ENCODE assay signal across 1 cellular context in the genomic region with DNA sequence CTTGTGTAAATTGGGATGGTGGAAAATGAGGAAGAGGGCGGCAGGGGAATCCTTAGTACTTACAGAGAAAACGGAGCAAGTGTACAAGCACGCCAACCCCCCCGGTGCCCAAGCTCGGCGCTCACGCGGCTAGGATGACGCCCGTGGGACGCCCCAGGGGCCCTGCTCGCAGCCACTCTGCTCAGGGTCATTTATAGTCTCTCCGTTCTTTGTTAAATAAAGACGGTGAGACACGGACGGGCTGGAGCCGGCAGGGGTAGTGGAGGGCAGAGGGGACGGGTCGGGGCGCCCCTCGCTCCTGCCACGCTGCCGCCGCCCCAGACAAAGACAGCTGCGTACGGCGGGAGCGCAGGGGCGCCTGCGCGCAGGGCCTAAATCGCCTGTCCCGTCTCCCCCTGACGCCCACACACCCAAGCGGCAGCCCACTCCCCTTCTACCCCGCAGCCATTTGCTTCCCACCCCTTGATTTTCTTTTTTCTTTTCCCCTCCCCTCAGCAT.
TF ChIP-seq lines count a peak whose summit lies in the region.

No MANE protein-coding gene starts in this region.

TF ChIP-seq in K562, 482 proteins besides CTCF, POLR2A, EP300 and RAD21 (continued from another document and continues in another):
- TF ChIP-seq, protein P1, sequence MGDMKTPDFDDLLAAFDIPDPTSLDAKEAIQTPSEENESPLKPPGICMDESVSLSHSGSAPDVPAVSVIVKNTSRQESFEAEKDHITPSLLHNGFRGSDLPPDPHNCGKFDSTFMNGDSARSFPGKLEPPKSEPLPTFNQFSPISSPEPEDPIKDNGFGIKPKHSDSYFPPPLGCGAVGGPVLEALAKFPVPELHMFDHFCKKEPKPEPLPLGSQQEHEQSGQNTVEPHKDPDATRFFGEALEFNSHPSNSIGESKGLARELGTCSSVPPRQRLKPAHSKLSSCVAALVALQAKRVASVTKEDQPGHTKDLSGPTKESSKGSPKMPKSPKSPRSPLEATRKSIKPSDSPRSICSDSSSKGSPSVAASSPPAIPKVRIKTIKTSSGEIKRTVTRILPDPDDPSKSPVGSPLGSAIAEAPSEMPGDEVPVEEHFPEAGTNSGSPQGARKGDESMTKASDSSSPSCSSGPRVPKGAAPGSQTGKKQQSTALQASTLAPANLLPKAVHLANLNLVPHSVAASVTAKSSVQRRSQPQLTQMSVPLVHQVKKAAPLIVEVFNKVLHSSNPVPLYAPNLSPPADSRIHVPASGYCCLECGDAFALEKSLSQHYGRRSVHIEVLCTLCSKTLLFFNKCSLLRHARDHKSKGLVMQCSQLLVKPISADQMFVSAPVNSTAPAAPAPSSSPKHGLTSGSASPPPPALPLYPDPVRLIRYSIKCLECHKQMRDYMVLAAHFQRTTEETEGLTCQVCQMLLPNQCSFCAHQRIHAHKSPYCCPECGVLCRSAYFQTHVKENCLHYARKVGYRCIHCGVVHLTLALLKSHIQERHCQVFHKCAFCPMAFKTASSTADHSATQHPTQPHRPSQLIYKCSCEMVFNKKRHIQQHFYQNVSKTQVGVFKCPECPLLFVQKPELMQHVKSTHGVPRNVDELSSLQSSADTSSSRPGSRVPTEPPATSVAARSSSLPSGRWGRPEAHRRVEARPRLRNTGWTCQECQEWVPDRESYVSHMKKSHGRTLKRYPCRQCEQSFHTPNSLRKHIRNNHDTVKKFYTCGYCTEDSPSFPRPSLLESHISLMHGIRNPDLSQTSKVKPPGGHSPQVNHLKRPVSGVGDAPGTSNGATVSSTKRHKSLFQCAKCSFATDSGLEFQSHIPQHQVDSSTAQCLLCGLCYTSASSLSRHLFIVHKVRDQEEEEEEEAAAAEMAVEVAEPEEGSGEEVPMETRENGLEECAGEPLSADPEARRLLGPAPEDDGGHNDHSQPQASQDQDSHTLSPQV (IDR thresholded peaks at IDR 0.05): peak; percentile 92
- no peak for TF ChIP-seq ZBTB11 (CRISPR knock-in tag; IDR thresholded peaks at IDR 0.05)
- TF ChIP-seq ZNF584 (CRISPR knock-in tag; IDR thresholded peaks at IDR 0.05; ENCODE audit: low read depth): 0 out of 2 replicates have a peak, but pooled peaks have one; percentile 4
- no peak for TF ChIP-seq GTF2B (IDR thresholded peaks at IDR 0.05; ENCODE audit: extremely low read depth, insufficient read length)
- TF ChIP-seq, protein P2, sequence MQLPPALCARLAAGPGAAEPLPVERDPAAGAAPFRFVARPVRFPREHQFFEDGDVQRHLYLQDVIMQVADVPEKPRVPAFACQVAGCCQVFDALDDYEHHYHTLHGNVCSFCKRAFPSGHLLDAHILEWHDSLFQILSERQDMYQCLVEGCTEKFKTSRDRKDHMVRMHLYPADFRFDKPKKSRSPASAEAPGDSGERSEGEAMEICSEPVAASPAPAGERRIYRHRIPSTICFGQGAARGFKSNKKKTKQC (CRISPR knock-in tag; IDR thresholded peaks at IDR 0.05): no peak
- no peak for TF ChIP-seq TEAD4 (IDR thresholded peaks at IDR 0.05; ENCODE audit: low read length)
- no peak for TF ChIP-seq TEAD4 (CRISPR knock-in tag; IDR thresholded peaks at IDR 0.05; ENCODE audit: borderline replicate concordance)
- peak; percentile 58; the same call in 1 of the 2 replicates for TF ChIP-seq E2F3 (CRISPR knock-in tag; IDR thresholded peaks at IDR 0.05)
- TF ChIP-seq FOXK2 (conservative IDR thresholded peaks at IDR 0.05 in 1 of 2, IDR thresholded peaks at IDR 0.05 in 1 of 2; ENCODE audit: low read depth in 2 of 2): no peak
- TF ChIP-seq ZNF668 (CRISPR knock-in tag; IDR thresholded peaks at IDR 0.05): no peak
- TF ChIP-seq ZNF507 (tag; conservative IDR thresholded peaks at IDR 0.05): no peak
- no peak for TF ChIP-seq ZFP30 (CRISPR knock-in tag; IDR thresholded peaks at IDR 0.05; ENCODE audit: borderline replicate concordance)
- no peak for TF ChIP-seq SRSF3 (IDR thresholded peaks at IDR 0.05; ENCODE audit: insufficient read depth, low read length)
- TF ChIP-seq KLF13 (tag; IDR thresholded peaks at IDR 0.05; ENCODE audit: borderline replicate concordance, low read depth): 0 out of 2 replicates have a peak, but pooled peaks have one; percentile 29
- no peak for TF ChIP-seq DPF2 (IDR thresholded peaks at IDR 0.05)
- TF ChIP-seq, protein P3, sequence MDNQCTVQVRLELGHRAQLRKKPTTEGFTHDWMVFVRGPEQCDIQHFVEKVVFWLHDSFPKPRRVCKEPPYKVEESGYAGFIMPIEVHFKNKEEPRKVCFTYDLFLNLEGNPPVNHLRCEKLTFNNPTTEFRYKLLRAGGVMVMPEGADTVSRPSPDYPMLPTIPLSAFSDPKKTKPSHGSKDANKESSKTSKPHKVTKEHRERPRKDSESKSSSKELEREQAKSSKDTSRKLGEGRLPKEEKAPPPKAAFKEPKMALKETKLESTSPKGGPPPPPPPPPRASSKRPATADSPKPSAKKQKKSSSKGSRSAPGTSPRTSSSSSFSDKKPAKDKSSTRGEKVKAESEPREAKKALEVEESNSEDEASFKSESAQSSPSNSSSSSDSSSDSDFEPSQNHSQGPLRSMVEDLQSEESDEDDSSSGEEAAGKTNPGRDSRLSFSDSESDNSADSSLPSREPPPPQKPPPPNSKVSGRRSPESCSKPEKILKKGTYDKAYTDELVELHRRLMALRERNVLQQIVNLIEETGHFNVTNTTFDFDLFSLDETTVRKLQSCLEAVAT (IDR thresholded peaks at IDR 0.05): no peak
- TF ChIP-seq GABPB2 (CRISPR knock-in tag; conservative IDR thresholded peaks at IDR 0.05): no peak
- TF ChIP-seq TSC22D4 (tag; IDR thresholded peaks at IDR 0.05): no peak
- TF ChIP-seq ZNF586 (CRISPR knock-in tag; conservative IDR thresholded peaks at IDR 0.05): no peak
- TF ChIP-seq, protein P4, sequence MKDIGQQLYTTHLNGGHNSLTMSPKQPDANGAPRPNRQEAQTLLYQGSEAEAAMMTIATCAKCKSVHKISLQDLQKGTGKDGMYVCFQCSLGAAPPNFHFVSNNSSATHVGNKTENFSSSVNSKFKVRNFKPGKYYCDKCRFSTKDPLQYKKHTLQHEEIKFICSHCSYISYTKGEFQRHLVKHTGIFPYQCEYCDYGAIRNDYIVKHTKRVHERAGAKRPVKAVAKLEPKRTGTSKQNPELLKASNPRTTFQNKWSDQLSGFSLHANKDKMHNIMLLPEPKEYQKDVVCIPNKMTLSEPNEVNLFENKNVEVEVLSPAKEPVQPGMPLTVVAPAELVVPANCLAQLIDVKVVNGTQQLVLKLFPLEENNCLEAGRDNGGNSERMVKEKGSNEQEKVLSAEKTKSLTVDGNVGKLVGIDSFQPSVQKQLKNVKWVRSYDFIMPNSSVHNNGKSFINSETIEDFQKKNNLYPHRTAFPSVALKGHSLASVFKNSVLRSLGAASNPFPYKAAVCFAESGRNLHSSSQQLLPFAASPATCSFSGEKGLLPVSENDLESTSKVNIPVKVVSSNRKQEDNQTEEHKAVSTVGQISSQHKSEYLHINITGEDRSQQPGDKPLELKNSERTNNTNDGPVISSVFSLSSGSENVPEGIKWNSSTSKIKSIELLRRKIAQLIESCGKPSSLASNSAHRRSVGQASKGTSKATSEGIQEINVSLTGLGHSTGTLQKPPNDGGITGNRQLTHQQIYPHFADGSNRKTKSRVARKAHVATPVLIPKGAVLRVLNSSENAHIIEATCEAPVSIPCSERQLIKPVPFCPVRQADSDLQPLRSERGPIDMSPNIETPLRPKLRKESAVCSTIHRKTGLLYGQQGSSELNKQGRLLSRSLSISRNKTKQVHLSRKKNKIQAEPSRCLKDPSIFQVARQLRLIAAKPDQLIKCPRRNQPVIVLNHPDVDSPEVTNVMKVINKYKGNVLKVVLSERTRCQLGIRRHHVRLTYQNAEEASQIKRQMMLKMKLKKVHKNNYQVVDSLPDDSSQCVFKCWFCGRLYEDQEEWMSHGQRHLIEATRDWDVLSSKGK (CRISPR knock-in tag; IDR thresholded peaks at IDR 0.05): no peak
- TF ChIP-seq HDAC1 (IDR thresholded peaks at IDR 0.05): no peak
- TF ChIP-seq, protein P5, sequence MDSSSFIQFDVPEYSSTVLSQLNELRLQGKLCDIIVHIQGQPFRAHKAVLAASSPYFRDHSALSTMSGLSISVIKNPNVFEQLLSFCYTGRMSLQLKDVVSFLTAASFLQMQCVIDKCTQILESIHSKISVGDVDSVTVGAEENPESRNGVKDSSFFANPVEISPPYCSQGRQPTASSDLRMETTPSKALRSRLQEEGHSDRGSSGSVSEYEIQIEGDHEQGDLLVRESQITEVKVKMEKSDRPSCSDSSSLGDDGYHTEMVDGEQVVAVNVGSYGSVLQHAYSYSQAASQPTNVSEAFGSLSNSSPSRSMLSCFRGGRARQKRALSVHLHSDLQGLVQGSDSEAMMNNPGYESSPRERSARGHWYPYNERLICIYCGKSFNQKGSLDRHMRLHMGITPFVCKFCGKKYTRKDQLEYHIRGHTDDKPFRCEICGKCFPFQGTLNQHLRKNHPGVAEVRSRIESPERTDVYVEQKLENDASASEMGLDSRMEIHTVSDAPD (CRISPR knock-in tag; IDR thresholded peaks at IDR 0.05): no peak
- TF ChIP-seq ID3 (CRISPR knock-in tag; IDR thresholded peaks at IDR 0.05): no peak
- TF ChIP-seq ID3 (tag; IDR thresholded peaks at IDR 0.05): no peak
- no peak for TF ChIP-seq SMAD3 (CRISPR knock-in tag; conservative IDR thresholded peaks at IDR 0.05)
- no peak for TF ChIP-seq U2AF2 (optimal IDR thresholded peaks at IDR 0.05; ENCODE audit: low read depth, low read length)
- no peak for TF ChIP-seq PURB (CRISPR knock-in tag; IDR thresholded peaks at IDR 0.05; ENCODE audit: low read depth)
- TF ChIP-seq RCOR1 (IDR thresholded peaks at IDR 0.05; ENCODE audit: borderline replicate concordance in 1 of 2, low read depth in 2 of 2, low read length in 2 of 2): no peak
- no peak; the same call in 1 of the 2 replicates for TF ChIP-seq ZNF232 (CRISPR knock-in tag; IDR thresholded peaks at IDR 0.05)
- peak; percentile 78 for TF ChIP-seq ZFX (CRISPR knock-in tag; IDR thresholded peaks at IDR 0.05)
- TF ChIP-seq E2F8 (IDR thresholded peaks at IDR 0.05; ENCODE audit: low read depth, partially characterized antibody): no peak
- peak; percentile 77 for TF ChIP-seq CXXC5 (CRISPR knock-in tag; IDR thresholded peaks at IDR 0.05)
- TF ChIP-seq, protein P6, sequence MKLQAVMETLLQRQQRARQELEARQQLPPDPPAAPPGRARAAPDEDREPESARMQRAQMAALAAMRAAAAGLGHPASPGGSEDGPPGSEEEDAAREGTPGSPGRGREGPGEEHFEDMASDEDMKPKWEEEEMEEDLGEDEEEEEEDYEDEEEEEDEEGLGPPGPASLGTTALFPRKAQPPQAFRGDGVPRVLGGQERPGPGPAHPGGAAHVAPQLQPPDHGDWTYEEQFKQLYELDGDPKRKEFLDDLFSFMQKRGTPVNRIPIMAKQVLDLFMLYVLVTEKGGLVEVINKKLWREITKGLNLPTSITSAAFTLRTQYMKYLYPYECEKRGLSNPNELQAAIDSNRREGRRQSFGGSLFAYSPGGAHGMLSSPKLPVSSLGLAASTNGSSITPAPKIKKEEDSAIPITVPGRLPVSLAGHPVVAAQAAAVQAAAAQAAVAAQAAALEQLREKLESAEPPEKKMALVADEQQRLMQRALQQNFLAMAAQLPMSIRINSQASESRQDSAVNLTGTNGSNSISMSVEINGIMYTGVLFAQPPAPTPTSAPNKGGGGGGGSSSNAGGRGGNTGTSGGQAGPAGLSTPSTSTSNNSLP (IDR thresholded peaks at IDR 0.05; ENCODE audit: borderline replicate concordance, low read depth, low read length): no peak
- TF ChIP-seq SNRNP70 (optimal IDR thresholded peaks at IDR 0.05; ENCODE audit: low read depth, low read length): no peak
- TF ChIP-seq MTA2 (IDR thresholded peaks at IDR 0.05; ENCODE audit: low read depth): no peak; the same call in 1 of the 2 replicates
- TF ChIP-seq STAT5B (CRISPR knock-in tag; IDR thresholded peaks at IDR 0.05): no peak
- no peak for TF ChIP-seq NR2F6 (CRISPR knock-in tag; IDR thresholded peaks at IDR 0.05)
- no peak for TF ChIP-seq ZNF165 (CRISPR knock-in tag; IDR thresholded peaks at IDR 0.05; ENCODE audit: borderline replicate concordance)
